Comparison of ENCODE assay signal across 30 cellular contexts in the genomic region with DNA sequence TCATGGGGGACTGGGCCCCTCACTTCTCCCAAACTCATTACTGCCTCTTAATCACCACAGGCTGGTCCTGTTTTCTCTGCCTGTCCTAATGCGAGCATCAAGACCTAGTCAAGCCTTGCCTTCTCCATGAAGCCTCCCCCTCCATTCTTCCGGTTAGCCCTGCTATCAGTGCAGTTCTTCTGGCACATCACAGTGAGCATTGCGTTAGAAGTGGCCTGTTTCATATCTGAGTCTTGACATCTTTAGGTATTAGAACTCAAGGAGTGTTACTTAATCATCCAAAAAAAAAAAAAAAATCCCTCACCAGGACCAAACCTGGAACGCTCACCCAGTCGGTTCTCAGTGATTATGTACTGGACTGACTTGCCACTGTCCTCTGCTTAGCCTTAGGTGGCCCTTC. TPM values are rescaled to one million over a fixed set of nuclear protein-coding genes. Genes with fewer than 3 reads are reported as not detected.
DNase-seq lines count a peak whose midpoint lies in the region; ATAC-seq, FAIRE-seq and TF ChIP-seq lines count a peak whose summit lies in the region.
"Had no signal": no experiment of that assay in that cellular context is flagged by ENCODE, and none has a peak within 500 bp of the region (broad histone marks: within the 10 kb centered on the region; RNA-seq: fewer than 3 reads in every experiment).

No MANE protein-coding gene starts in this region.

- FAIRE-seq in kidney (lab: Jason Lieb, UNC) = no peak
- FAIRE-seq: GM18507 had no signal

- H3K36me3 Mint-ChIP-seq in T-helper 2 cell treated with Interferon-gamma antibody and Interleukin-4, amounts not matched to agents 5 μg/mL and 100 μg/mL, for 36 hours (ENCODE audit: low read depth) = peaks cover 36% of the 10 kb centered on the region
- H3K36me3 Mint-ChIP-seq in activated T-helper 1 cell treated with anti-CD3 and anti-CD28 coated beads, Interleukin-12 subunit alpha, Interleukin-12 subunit beta, Interleukin-2, Interleukin-4 antibody, amounts not matched to agents 30 ng/mL and 10 ng/mL and 1 ng/mL, durations not matched to agents 14 hours and 24 hours and 36 hours (ENCODE audit: low read depth) = peaks cover 21% of the 10 kb centered on the region
- H3K36me3 Mint-ChIP-seq in stimulated activated naive B cell treated with anti-CD40 and anti-IgM and Interleukin-4, amounts not matched to agents 10 μg/mL and 1 μg/mL and 100 μg/mL, for 72 hours = peaks cover 8 to 22% of the 10 kb centered on the region in 2 donors

- no peak overlapping the region for H3K4me3 Mint-ChIP-seq in T-helper 2 cell treated with Interferon-gamma antibody and Interleukin-4, amounts not matched to agents 5 μg/mL and 100 μg/mL, for 36 hours
- H3K4me3 Mint-ChIP-seq in activated T-helper 1 cell treated with anti-CD3 and anti-CD28 coated beads, Interleukin-12 subunit alpha, Interleukin-12 subunit beta, Interleukin-2, Interleukin-4 antibody, amounts not matched to agents 30 ng/mL and 10 ng/mL and 1 ng/mL, durations not matched to agents 14 hours and 24 hours and 36 hours = no peak overlapping the region
- no peak overlapping the region for H3K4me3 Mint-ChIP-seq in stimulated activated naive B cell treated with anti-CD40 and anti-IgM and Interleukin-4, amounts not matched to agents 10 μg/mL and 1 μg/mL and 100 μg/mL, for 72 hours
- H3K4me3 Mint-ChIP-seq: GM23338, H9 had no signal

- TF ChIP-seq CTCF in kidney (IDR thresholded peaks at IDR 0.05; ENCODE audit: borderline replicate concordance, extremely low read depth, insufficient read depth) = no peak

- H3K27me3 Mint-ChIP-seq in T-helper 2 cell treated with Interferon-gamma antibody and Interleukin-4, amounts not matched to agents 5 μg/mL and 100 μg/mL, for 36 hours (ENCODE audit: low read depth) = no peaks in the 10 kb centered on the region
- no peaks in the 10 kb centered on the region for H3K27me3 Mint-ChIP-seq in activated T-helper 1 cell treated with anti-CD3 and anti-CD28 coated beads, Interleukin-12 subunit alpha, Interleukin-12 subunit beta, Interleukin-2, Interleukin-4 antibody, amounts not matched to agents 30 ng/mL and 10 ng/mL and 1 ng/mL, durations not matched to agents 14 hours and 24 hours and 36 hours (ENCODE audit: insufficient read depth)
- H3K27me3 Mint-ChIP-seq in stimulated activated naive B cell treated with anti-CD40 and anti-IgM and Interleukin-4, amounts not matched to agents 10 μg/mL and 1 μg/mL and 100 μg/mL, for 72 hours = no peaks in the 10 kb centered on the region
- H3K27me3 Mint-ChIP-seq: CD4-positive, alpha-beta memory T cell had no signal

- H3K4me1 Mint-ChIP-seq in T-helper 2 cell treated with Interferon-gamma antibody and Interleukin-4, amounts not matched to agents 5 μg/mL and 100 μg/mL, for 36 hours (ENCODE audit: low read depth) = peaks cover 26% of the 10 kb centered on the region
- H3K4me1 Mint-ChIP-seq in activated T-helper 1 cell treated with anti-CD3 and anti-CD28 coated beads, Interleukin-12 subunit alpha, Interleukin-12 subunit beta, Interleukin-2, Interleukin-4 antibody, amounts not matched to agents 30 ng/mL and 10 ng/mL and 1 ng/mL, durations not matched to agents 14 hours and 24 hours and 36 hours (ENCODE audit: low read depth) = peaks cover 22% of the 10 kb centered on the region
- peaks cover 31 to 45% of the 10 kb centered on the region in 2 donors for H3K4me1 Mint-ChIP-seq in stimulated activated naive B cell treated with anti-CD40 and anti-IgM and Interleukin-4, amounts not matched to agents 10 μg/mL and 1 μg/mL and 100 μg/mL, for 72 hours

- no peak for DNase-seq in T-helper 2 cell treated with Interferon-gamma antibody and Interleukin-4, amounts not matched to agents 5 μg/mL and 100 μg/mL, for 36 hours (ENCODE audit: low spot score)
- no peak for DNase-seq in T-helper 2 cell
- DNase-seq in activated T-helper 1 cell treated with anti-CD3 and anti-CD28 coated beads, Interleukin-12 subunit alpha, Interleukin-12 subunit beta, Interleukin-2, Interleukin-4 antibody, amounts not matched to agents 30 ng/mL and 10 ng/mL and 1 ng/mL, durations not matched to agents 14 hours and 24 hours and 36 hours (ENCODE audit: low spot score) = no peak
- no peak for DNase-seq in kidney
- no peak for DNase-seq in stimulated activated naive B cell treated with anti-CD40 and anti-IgM and Interleukin-4, amounts not matched to agents 10 μg/mL and 1 μg/mL and 100 μg/mL, for 72 hours
- no peak for DNase-seq in UCSD-AML1 (lab: John Stamatoyannopoulos, UW; ENCODE audit: unreplicated experiment)
- DNase-seq: 8988T; ACHN; CD4-positive, alpha-beta memory T cell; COR-L47; DMS53; H9; Karpas-422; NCI-H1092; NCI-H1417 treated with DMSO at 0.1 percent for 48 hours; NCI-H1694 treated with DMSO at 0.1 percent for 48 hours; NCI-H2081 treated with DMSO at 0.1 percent for 48 hours; NCI-H2171; NCI-H446; NCI-H526; NCI-H82; NK-92 treated with Interleukin-12 subunit alpha and Interleukin-12 subunit beta, amount 100 ng/mL, for 24 hours; SJCRH30 had no signal

- H3K4me3 ChIP-seq in kidney (ENCODE audit: low read length in 2 of 2) = no peak overlapping the region
- H3K4me3 ChIP-seq: GM23338, SJCRH30 had no signal

- no peaks in the 10 kb centered on the region for H3K9me3 ChIP-seq in kidney (ENCODE audit: control insufficient read depth in 1 of 2, low read length in 2 of 2)
- H3K9me3 ChIP-seq: SJCRH30 had no signal

- no peak for ATAC-seq in stimulated activated naive B cell treated with anti-CD40 and anti-IgM and Interleukin-4, amounts not matched to agents 10 μg/mL and 1 μg/mL and 100 μg/mL, for 72 hours (replicated peaks)
- ATAC-seq in HG03460 (IDR thresholded peaks at IDR 0.05; ENCODE audit: unreplicated experiment) = no peak
- no peak for ATAC-seq in HG02840 (IDR thresholded peaks at IDR 0.05; ENCODE audit: low FRiP score, unreplicated experiment)
- ATAC-seq: GM23338, SK-N-SH treated with all-trans-retinoic acid at 6 μM for 48 hours had no signal

- peaks cover 0 to 6% of the 10 kb centered on the region in 2 donors for H3K4me1 ChIP-seq in kidney (ENCODE audit: control insufficient read depth in 1 of 2, insufficient read depth in 1 of 2, low read depth in 1 of 2, low read length in 2 of 2)
- H3K4me1 ChIP-seq: SJCRH30 had no signal

- H3K27ac ChIP-seq in kidney (ENCODE audit: low read depth in 2 of 2, low read length in 2 of 2) = peak overlapping the region; percentile 17 to 29
- H3K27ac ChIP-seq: HL-60, SJCRH30 had no signal

- no peaks in the 10 kb centered on the region for H3K36me3 ChIP-seq in kidney (ENCODE audit: control insufficient read depth in 1 of 2, insufficient read depth in 2 of 2, low read length in 2 of 2)
- H3K36me3 ChIP-seq: SJCRH30 had no signal

- intact Hi-C loops in activated T-helper 1 cell treated with anti-CD3 and anti-CD28 coated beads, Interleukin-12 subunit alpha, Interleukin-12 subunit beta, Interleukin-2, Interleukin-4 antibody, amounts not matched to agents 30 ng/mL and 10 ng/mL and 1 ng/mL, durations not matched to agents 14 hours and 24 hours and 36 hours (cut with micrococcal nuclease) = no loop called here
- intact Hi-C loops in kidney (cut with DNase I) = no loop called here

- no peaks in the 10 kb centered on the region for H3K9me3 Mint-ChIP-seq in T-helper 2 cell treated with Interferon-gamma antibody and Interleukin-4, amounts not matched to agents 5 μg/mL and 100 μg/mL, for 36 hours
- H3K9me3 Mint-ChIP-seq in activated T-helper 1 cell treated with anti-CD3 and anti-CD28 coated beads, Interleukin-12 subunit alpha, Interleukin-12 subunit beta, Interleukin-2, Interleukin-4 antibody, amounts not matched to agents 30 ng/mL and 10 ng/mL and 1 ng/mL, durations not matched to agents 14 hours and 24 hours and 36 hours = no peaks in the 10 kb centered on the region
- no peaks in the 10 kb centered on the region for H3K9me3 Mint-ChIP-seq in stimulated activated naive B cell treated with anti-CD40 and anti-IgM and Interleukin-4, amounts not matched to agents 10 μg/mL and 1 μg/mL and 100 μg/mL, for 72 hours
- H3K9me3 Mint-ChIP-seq: CD4-positive, alpha-beta memory T cell; GM23338; H9 had no signal

- H3K9ac ChIP-seq in kidney (ENCODE audit: low read length in 2 of 2) = no peak overlapping the region

- H3K27ac Mint-ChIP-seq in T-helper 2 cell treated with Interferon-gamma antibody and Interleukin-4, amounts not matched to agents 5 μg/mL and 100 μg/mL, for 36 hours = peak overlapping the region; percentile 32
- peak overlapping the region; percentile 11 for H3K27ac Mint-ChIP-seq in activated T-helper 1 cell treated with anti-CD3 and anti-CD28 coated beads, Interleukin-12 subunit alpha, Interleukin-12 subunit beta, Interleukin-2, Interleukin-4 antibody, amounts not matched to agents 30 ng/mL and 10 ng/mL and 1 ng/mL, durations not matched to agents 14 hours and 24 hours and 36 hours
- peak overlapping the region; percentile 60 for H3K27ac Mint-ChIP-seq in stimulated activated naive B cell treated with anti-CD40 and anti-IgM and Interleukin-4, amounts not matched to agents 10 μg/mL and 1 μg/mL and 100 μg/mL, for 72 hours
- H3K27ac Mint-ChIP-seq: GM23338, H9 had no signal

RNA-seq across cellular contexts. Expression of a gene that starts 17.4 kb away (rescaled TPM):
- total RNA-seq in activated T-helper 1 cell treated with anti-CD3 and anti-CD28 coated beads, Interleukin-12 subunit alpha, Interleukin-12 subunit beta, Interleukin-2, Interleukin-4 antibody, amounts not matched to agents 30 ng/mL and 10 ng/mL and 1 ng/mL, durations not matched to agents 14 hours and 24 hours and 36 hours = 41.9 and 48.3 TPM in 2 replicates
- 72.0 TPM for total RNA-seq in kidney
- 30.1 TPM for polyA plus RNA-seq in kidney (ENCODE audit: insufficient read depth, low read depth, low replicate concordance)
- total RNA-seq: SJCRH30 had no signal
- polyA plus RNA-seq: BJ had no signal
